Comparison of ENCODE assay signal across 8 cellular contexts in genomic region chr12:105107176-105107496, GRCh38. TPM values are rescaled to one million over a fixed set of nuclear protein-coding genes. Genes with fewer than 3 reads are reported as not detected.
DNase-seq lines count a peak whose midpoint lies in the region; ATAC-seq and TF ChIP-seq lines count a peak whose summit lies in the region.

No MANE protein-coding gene starts in this region.

- no peaks in the 10 kb centered on the region for H3K27me3 ChIP-seq in ascending aorta

- DNase-seq in NCI-H2107 treated with DMSO at 0.1 percent for 48 hours (lab: John Stamatoyannopoulos, UW; ENCODE audit: unreplicated experiment) (peak; percentile 73), NCI-H2107 (lab: John Stamatoyannopoulos, UW) (no peak), LNCaP clone FGC (ENCODE audit: low read depth) (no peak), ascending aorta (ENCODE audit: low spot score in 2 of 2) (no peak), iPS-NIHi7 (ENCODE audit: extremely low spot score) (peak; percentile 35), RPMI8226 (no peak)

- H3K36me3 Mint-ChIP-seq in stimulated activated naive CD8-positive, alpha-beta T cell treated with anti-CD3 and anti-CD28 coated beads, Interleukin-15, Interleukin-2, amounts not matched to agents 100 ng/mL and 50 ng/mL, for 24 hours (ENCODE audit: low read depth): peaks cover 9% of the 10 kb centered on the region

- peaks cover 19% of the 10 kb centered on the region for H3K27me3 Mint-ChIP-seq in stimulated activated naive CD8-positive, alpha-beta T cell treated with anti-CD3 and anti-CD28 coated beads, Interleukin-15, Interleukin-2, amounts not matched to agents 100 ng/mL and 50 ng/mL, for 24 hours

- H3K27ac Mint-ChIP-seq in stimulated activated naive CD8-positive, alpha-beta T cell treated with anti-CD3 and anti-CD28 coated beads, Interleukin-15, Interleukin-2, amounts not matched to agents 100 ng/mL and 50 ng/mL, for 24 hours: peak overlapping the region; percentile 91

- H3K4me1 ChIP-seq in ascending aorta: peaks cover 6 to 11% of the 10 kb centered on the region in 2 donors

- no peaks in the 10 kb centered on the region for H3K9me3 ChIP-seq in ascending aorta

- peak overlapping the region; percentile 90 for H3K4me3 Mint-ChIP-seq in stimulated activated naive CD8-positive, alpha-beta T cell treated with anti-CD3 and anti-CD28 coated beads, Interleukin-15, Interleukin-2, amounts not matched to agents 100 ng/mL and 50 ng/mL, for 24 hours

- H3K4me3 ChIP-seq in LNCaP clone FGC (ENCODE audit: low read depth, low read length) (peak overlapping the region; percentile 90), ascending aorta (peak overlapping the region; percentile 83 to 94)

- peaks cover 4% of the 10 kb centered on the region for H3K9me3 Mint-ChIP-seq in stimulated activated naive CD8-positive, alpha-beta T cell treated with anti-CD3 and anti-CD28 coated beads, Interleukin-15, Interleukin-2, amounts not matched to agents 100 ng/mL and 50 ng/mL, for 24 hours

- H3K36me3 ChIP-seq in ascending aorta: peaks cover 0 to 4% of the 10 kb centered on the region in 2 donors

- intact Hi-C loops in ascending aorta (cut with DNase I): loop anchor here (2.0 kb wide), 1 partner anchor 650 kb away; the partner anchor contains the start of gene CHST11

- peak; percentile 11 for ATAC-seq in GM21825 (IDR thresholded peaks at IDR 0.05; ENCODE audit: unreplicated experiment)

- TF ChIP-seq CTCF in LNCaP clone FGC (IDR thresholded peaks at IDR 0.05; ENCODE audit: control insufficient read depth, extremely low read depth, insufficient read depth) (no peak), ascending aorta (IDR thresholded peaks at IDR 0.05) (no peak)

- peaks cover 39% of the 10 kb centered on the region for H3K4me1 Mint-ChIP-seq in stimulated activated naive CD8-positive, alpha-beta T cell treated with anti-CD3 and anti-CD28 coated beads, Interleukin-15, Interleukin-2, amounts not matched to agents 100 ng/mL and 50 ng/mL, for 24 hours (ENCODE audit: low read depth)

- peak overlapping the region; percentile 97 to 98 for H3K27ac ChIP-seq in ascending aorta

RNA-seq across cellular contexts. Expression of gene WASHC4, which starts 0.4 kb away (rescaled TPM):
- total RNA-seq in ascending aorta: 22.8 TPM

RNA-seq across cellular contexts. Expression of gene ALDH1L2, which starts 22.9 kb away (rescaled TPM):
- 68.9 TPM for total RNA-seq in ascending aorta

Comparison
In these comparisons a context has a peak if more than half of its experiments do, and no peak if none do; other contexts are left out.
1. DNase-seq: peak in NCI-H2107 treated with DMSO at 0.1 percent for 48 hours (single experiment) and iPS-NIHi7 (single experiment); none in NCI-H2107 (single experiment), LNCaP clone FGC (single experiment), ascending aorta (0 of 2) and RPMI8226 (single experiment).